ENCODE assay signal across 16 cellular contexts in genomic region chr4:4666693-4667642, GRCh38.
DNase-seq lines count a peak whose midpoint lies in the region; ATAC-seq, FAIRE-seq and TF ChIP-seq lines count a peak whose summit lies in the region.
"Had no signal": no experiment of that assay in that cellular context is flagged by ENCODE, and none has a peak within 500 bp of the region (broad histone marks: within the 10 kb centered on the region; RNA-seq: fewer than 3 reads in every experiment).

No MANE protein-coding gene starts in this region.

- H3K9me3 Mint-ChIP-seq in T-helper 2 cell treated with Interferon-gamma antibody and Interleukin-4, amounts not matched to agents 5 μg/mL and 100 μg/mL, for 36 hours: no peaks in the 10 kb centered on the region
- H3K9me3 Mint-ChIP-seq: activated T-cell treated with anti-CD3 and anti-CD28 coated beads, Interleukin-2, amount 50 U/mL, for 4 hours had no signal

- CTCF ChIA-PET in HepG2 (lab: Yijun Ruan, JAX; ENCODE audit: low intra/inter-chr PET ratio, low total read pairs): no interaction called here

- H3K4me3 Mint-ChIP-seq in T-helper 2 cell treated with Interferon-gamma antibody and Interleukin-4, amounts not matched to agents 5 μg/mL and 100 μg/mL, for 36 hours: no peak overlapping the region
- H3K4me3 Mint-ChIP-seq: activated T-cell treated with anti-CD3 and anti-CD28 coated beads, Interleukin-2, amount 50 U/mL, for 4 hours had no signal

- TF ChIP-seq CTCF in HepG2 (CRISPR knock-in tag; IDR thresholded peaks at IDR 0.05) (no peak), right lobe of liver (IDR thresholded peaks at IDR 0.05) (no peak)

- H3K4me2 ChIP-seq in HepG2 (ENCODE audit: low read depth, low read length): no peak overlapping the region
- H3K4me2 ChIP-seq: KMS-11 had no signal

- no peak for DNase-seq in HepG2 (ENCODE audit: low spot score)
- no peak for DNase-seq in right lobe of liver
- DNase-seq in dermis blood vessel endothelial cell: peak; percentile 19
- peak; percentile 13 for DNase-seq in kidney tubule cell (ENCODE audit: low spot score)
- DNase-seq in NCI-H1436 treated with DMSO at 0.1 percent for 48 hours (lab: John Stamatoyannopoulos, UW): no peak
- DNase-seq in activated CD4-positive, alpha-beta T cell treated with anti-CD3 and anti-CD28 coated beads for 4 hours: no peak
- DNase-seq in NCI-H510A (lab: John Stamatoyannopoulos, UW): no peak
- DNase-seq in T-helper 2 cell treated with Interferon-gamma antibody and Interleukin-4, amounts not matched to agents 5 μg/mL and 100 μg/mL, for 36 hours (ENCODE audit: low spot score): no peak
- DNase-seq: activated CD4-positive, CD25-positive, alpha-beta regulatory T cell treated with anti-CD3 and anti-CD28 coated beads, Interleukin-2, amount 50 U/mL, for 72 hours; activated T-cell treated with anti-CD3 and anti-CD28 coated beads, Interleukin-2, amount 50 U/mL, for 4 hours; DMS53; erythroblast; HCEC 1CT; NCI-H2081; upper lobe of left lung had no signal

- H3K4me1 ChIP-seq in HepG2 (ENCODE audit: insufficient read depth, low read length) (peaks cover 36% of the 10 kb centered on the region), right lobe of liver (no peaks in the 10 kb centered on the region)
- H3K4me1 ChIP-seq: upper lobe of left lung had no signal

- WGBS in HepG2 (ENCODE audit: low lambda C conversion rate): 71% methylated on average over 11 of the region's 15 CpGs
- WGBS in right lobe of liver (ENCODE audit: insufficient coverage, low coverage, low lambda C conversion rate, missing lambda C conversion rate): 73% methylated on average over 15 of the region's 15 CpGs

- H3K27me3 ChIP-seq in HepG2 (ENCODE audit: control insufficient read depth in 1 of 2, insufficient read depth in 2 of 2, low read length in 2 of 2) (no peaks in the 10 kb centered on the region), right lobe of liver (no peaks in the 10 kb centered on the region)
- H3K27me3 ChIP-seq: upper lobe of left lung had no signal

- no peak overlapping the region for H3K27ac Mint-ChIP-seq in T-helper 2 cell treated with Interferon-gamma antibody and Interleukin-4, amounts not matched to agents 5 μg/mL and 100 μg/mL, for 36 hours

- H3K36me3 ChIP-seq in HepG2 (replicated peaks in 1 of 2; ENCODE audit: control insufficient read depth in 1 of 2, insufficient read depth in 2 of 2, low read length in 2 of 2): no peaks in the 10 kb centered on the region
- H3K36me3 ChIP-seq in right lobe of liver: no peaks in the 10 kb centered on the region
- H3K36me3 ChIP-seq: upper lobe of left lung had no signal

- TF ChIP-seq EP300 in HepG2 (IDR thresholded peaks at IDR 0.05; ENCODE audit: low read depth in 2 of 2, low read length in 2 of 2) (no peak), HepG2 (CRISPR knock-in tag; IDR thresholded peaks at IDR 0.05; ENCODE audit: borderline replicate concordance) (no peak)

- H3K27ac ChIP-seq in HepG2 (ENCODE audit: extremely low read length, insufficient read depth, low read length): peak overlapping the region; percentile 6
- H3K27ac ChIP-seq in right lobe of liver: no peak overlapping the region
- H3K27ac ChIP-seq: KMS-11, upper lobe of left lung had no signal

- in situ Hi-C loops in HepG2 (cut with HindIII; ENCODE audit: extremely low pct_ligation_motif_present, low pct_unique_long_range_greater_than_20kb): no loop called here

- no peak for FAIRE-seq in HepG2 (lab: Jason Lieb, UNC)

- H3K4me3 ChIP-seq in HepG2 (replicated peaks in 1 of 3; ENCODE audit: insufficient read depth in 1 of 3, low read depth in 2 of 3, low read length in 3 of 3) (no peak overlapping the region), right lobe of liver (no peak overlapping the region)
- H3K4me3 ChIP-seq: upper lobe of left lung had no signal

- H3K79me2 ChIP-seq in HepG2 (ENCODE audit: insufficient read depth, low read length): no peaks in the 10 kb centered on the region

- H2AFZ ChIP-seq in HepG2 (ENCODE audit: low read length): no peak overlapping the region

- H3K9me3 ChIP-seq in HepG2 (ENCODE audit: low read length) (no peaks in the 10 kb centered on the region), right lobe of liver (no peaks in the 10 kb centered on the region)
- H3K9me3 ChIP-seq: upper lobe of left lung had no signal

- no TSS peak for BruUV-seq in HepG2 (replicated peaks; lab: Mats Ljungman, UMichigan)

- no peaks in the 10 kb centered on the region for H3K4me1 Mint-ChIP-seq in T-helper 2 cell treated with Interferon-gamma antibody and Interleukin-4, amounts not matched to agents 5 μg/mL and 100 μg/mL, for 36 hours (ENCODE audit: low read depth)

- intact Hi-C loops in HepG2 (cut with micrococcal nuclease; ENCODE audit: unreplicated experiment) (no loop called here), right lobe of liver (cut with DNase I) (no loop called here)

- TF ChIP-seq POLR2A in HepG2 (IDR thresholded peaks at IDR 0.05; ENCODE audit: insufficient read depth in 1 of 2, low read depth in 2 of 2, low read length in 2 of 2) (no peak), right lobe of liver (IDR thresholded peaks at IDR 0.05) (no peak)

- POLR2A ChIA-PET in HepG2 (lab: Yijun Ruan, JAX): no interaction called here

- H4K20me1 ChIP-seq in HepG2 (ENCODE audit: insufficient read depth, low read length): no peaks in the 10 kb centered on the region

- ATAC-seq in HepG2 (peak; percentile 35; the same call in 2 of the 3 replicates), right lobe of liver (no peak)
- ATAC-seq: activated T-cell treated with anti-CD3 and anti-CD28 coated beads, Interleukin-2, amount 50 U/mL, for 4 hours had no signal

- no peaks in the 10 kb centered on the region for H3K27me3 Mint-ChIP-seq in T-helper 2 cell treated with Interferon-gamma antibody and Interleukin-4, amounts not matched to agents 5 μg/mL and 100 μg/mL, for 36 hours (ENCODE audit: low read depth)

- no peak for TF ChIP-seq RAD21 in HepG2 (CRISPR knock-in tag; IDR thresholded peaks at IDR 0.05)

- H3K36me3 Mint-ChIP-seq in T-helper 2 cell treated with Interferon-gamma antibody and Interleukin-4, amounts not matched to agents 5 μg/mL and 100 μg/mL, for 36 hours (ENCODE audit: low read depth): no peaks in the 10 kb centered on the region

- no peak overlapping the region for H3K9ac ChIP-seq in HepG2 (ENCODE audit: insufficient read depth, low read depth, low read length)
- H3K9ac ChIP-seq: KMS-11 had no signal

TF ChIP-seq in HepG2, 621 proteins besides CTCF, POLR2A, EP300 and RAD21 (continues in another document):
- TF ChIP-seq TBL1XR1 (IDR thresholded peaks at IDR 0.05; ENCODE audit: borderline replicate concordance, low read length, partially characterized antibody): no peak
- TF ChIP-seq ZNF749 (CRISPR knock-in tag; IDR thresholded peaks at IDR 0.05; ENCODE audit: borderline replicate concordance): no peak
- TF ChIP-seq ZNF362 (CRISPR knock-in tag; IDR thresholded peaks at IDR 0.05; ENCODE audit: borderline replicate concordance): no peak
- TF ChIP-seq RFX1 (IDR thresholded peaks at IDR 0.05): no peak
- no peak for TF ChIP-seq ZNF724P (CRISPR knock-in tag; IDR thresholded peaks at IDR 0.05; ENCODE audit: borderline replicate concordance)
- TF ChIP-seq RNF219 (CRISPR knock-in tag; IDR thresholded peaks at IDR 0.05): no peak
- TF ChIP-seq SALL2 (CRISPR knock-in tag; IDR thresholded peaks at IDR 0.05): no peak
- peak; percentile 16; the same call in 1 of the 2 replicates for TF ChIP-seq SOX5 (CRISPR knock-in tag; IDR thresholded peaks at IDR 0.05; ENCODE audit: borderline replicate concordance)

Comparison
In these comparisons a context has a peak if more than half of its experiments do, and no peak if none do; other contexts are left out.
1. DNase-seq: peak in dermis blood vessel endothelial cell (single experiment) and kidney tubule cell (single experiment); none in HepG2 (single experiment), right lobe of liver (0 of 3), NCI-H1436 treated with DMSO at 0.1 percent for 48 hours (single experiment), activated CD4-positive, alpha-beta T cell treated with anti-CD3 and anti-CD28 coated beads for 4 hours (0 of 2), NCI-H510A (single experiment) and T-helper 2 cell treated with Interferon-gamma antibody and Interleukin-4, amounts not matched to agents 5 μg/mL and 100 μg/mL, for 36 hours (single experiment).